In genomic region chr11:125625594-125626380, GRCh38 we compare ENCODE assay signal across 1 cellular context.
TF ChIP-seq lines count a peak whose summit lies in the region.

No MANE protein-coding gene starts in this region.

TF ChIP-seq in SK-N-SH, 30 proteins besides CTCF, POLR2A, EP300 and RAD21 (continued from another document):
- TF ChIP-seq FOSL2 (IDR thresholded peaks at IDR 0.05; ENCODE audit: borderline replicate concordance, low read depth) (no peak), MAX (IDR thresholded peaks at IDR 0.05; ENCODE audit: low read depth) (peak; percentile 92), TAF1 (IDR thresholded peaks at IDR 0.05; ENCODE audit: borderline replicate concordance, low read depth, low read length) (peak; percentile 97), RCOR1 (IDR thresholded peaks at IDR 0.05; ENCODE audit: low read length) (no peak), EZH2phosphoT487 (IDR thresholded peaks at IDR 0.05; ENCODE audit: borderline replicate concordance, low read depth) (no peak), FOXM1 (IDR thresholded peaks at IDR 0.05; ENCODE audit: low read depth) (no peak; the same call in 1 of the 2 replicates), USF2 (IDR thresholded peaks at IDR 0.05; ENCODE audit: borderline replicate concordance, low read depth, low read length) (no peak), USF1 (IDR thresholded peaks at IDR 0.05; ENCODE audit: borderline replicate concordance, low read depth) (peak; percentile 55; the same call in 1 of the 2 replicates), NRF1 (IDR thresholded peaks at IDR 0.05; ENCODE audit: low read depth, low read length) (peak; percentile 27; the same call in 1 of the 2 replicates), TEAD4 (IDR thresholded peaks at IDR 0.05; ENCODE audit: borderline replicate concordance, insufficient read depth) (0 out of 2 replicates have a peak, but pooled peaks have one; percentile 60), MEF2A (IDR thresholded peaks at IDR 0.05; ENCODE audit: borderline replicate concordance, low read depth) (no peak), SMC3 (IDR thresholded peaks at IDR 0.05; ENCODE audit: low read depth, low read length) (no peak), RXRA (IDR thresholded peaks at IDR 0.05; ENCODE audit: borderline replicate concordance, low read depth) (no peak), SIN3A (IDR thresholded peaks at IDR 0.05; ENCODE audit: borderline replicate concordance, low read depth, low read length) (peak; percentile 17; the same call in 1 of the 2 replicates), REST (IDR thresholded peaks at IDR 0.05; ENCODE audit: low read depth, low read length) (no peak; the same call in 1 of the 2 replicates), NFIC (IDR thresholded peaks at IDR 0.05; ENCODE audit: borderline replicate concordance) (peak; percentile 11; the same call in 1 of the 2 replicates), CHD2 (IDR thresholded peaks at IDR 0.05; ENCODE audit: low read length, partially characterized antibody) (peak; percentile 29), JUND (IDR thresholded peaks at IDR 0.05) (no peak; the same call in 1 of the 2 replicates), ELF1 (IDR thresholded peaks at IDR 0.05) (peak; percentile 16; the same call in 1 of the 2 replicates), RFX5 (IDR thresholded peaks at IDR 0.05; ENCODE audit: low read length) (no peak), PBX3 (IDR thresholded peaks at IDR 0.05) (peak; percentile 2; the same call in 1 of the 2 replicates), ZBTB33 (IDR thresholded peaks at IDR 0.05; ENCODE audit: borderline replicate concordance, low read depth) (no peak)
